ENCODE assay signal across 1 cellular context in genomic region chr9:95854386-95855015, GRCh38.
TF ChIP-seq lines count a peak whose summit lies in the region.

No MANE protein-coding gene starts in this region.

TF ChIP-seq in K562, 482 proteins besides CTCF, POLR2A, EP300 and RAD21:
- TF ChIP-seq HOXB6 (CRISPR knock-in tag; IDR thresholded peaks at IDR 0.05; ENCODE audit: borderline replicate concordance) (no peak), NR2C1 (IDR thresholded peaks at IDR 0.05) (no peak), NR2C1 (tag; IDR thresholded peaks at IDR 0.05) (no peak), PPARD (CRISPR knock-in tag; IDR thresholded peaks at IDR 0.05) (no peak), SAFB2 (IDR thresholded peaks at IDR 0.05; ENCODE audit: borderline replicate concordance, low read depth, low read length, severe bottlenecking) (no peak), ZSCAN32 (CRISPR knock-in tag; IDR thresholded peaks at IDR 0.05) (no peak), PCBP1 (IDR thresholded peaks at IDR 0.05; ENCODE audit: low read depth, low read length, poor library complexity, severe bottlenecking) (no peak), ZNF165 (CRISPR knock-in tag; IDR thresholded peaks at IDR 0.05; ENCODE audit: borderline replicate concordance) (no peak), ZNF583 (CRISPR knock-in tag; IDR thresholded peaks at IDR 0.05) (no peak), HNRNPK (IDR thresholded peaks at IDR 0.05; ENCODE audit: low read depth, low read length, poor library complexity, severe bottlenecking) (no peak), FOXO4 (CRISPR knock-in tag; IDR thresholded peaks at IDR 0.05) (no peak), KDM4B (IDR thresholded peaks at IDR 0.05; ENCODE audit: borderline replicate concordance in 2 of 2, low read depth in 1 of 2) (no peak), ZNF717 (CRISPR knock-in tag; IDR thresholded peaks at IDR 0.05) (no peak), BCOR (IDR thresholded peaks at IDR 0.05) (no peak), GTF2A2 (tag; IDR thresholded peaks at IDR 0.05) (no peak)
- TF ChIP-seq, protein P1, sequence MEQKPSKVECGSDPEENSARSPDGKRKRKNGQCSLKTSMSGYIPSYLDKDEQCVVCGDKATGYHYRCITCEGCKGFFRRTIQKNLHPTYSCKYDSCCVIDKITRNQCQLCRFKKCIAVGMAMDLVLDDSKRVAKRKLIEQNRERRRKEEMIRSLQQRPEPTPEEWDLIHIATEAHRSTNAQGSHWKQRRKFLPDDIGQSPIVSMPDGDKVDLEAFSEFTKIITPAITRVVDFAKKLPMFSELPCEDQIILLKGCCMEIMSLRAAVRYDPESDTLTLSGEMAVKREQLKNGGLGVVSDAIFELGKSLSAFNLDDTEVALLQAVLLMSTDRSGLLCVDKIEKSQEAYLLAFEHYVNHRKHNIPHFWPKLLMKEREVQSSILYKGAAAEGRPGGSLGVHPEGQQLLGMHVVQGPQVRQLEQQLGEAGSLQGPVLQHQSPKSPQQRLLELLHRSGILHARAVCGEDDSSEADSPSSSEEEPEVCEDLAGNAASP (IDR thresholded peaks at IDR 0.05): no peak
- TF ChIP-seq, protein P2, sequence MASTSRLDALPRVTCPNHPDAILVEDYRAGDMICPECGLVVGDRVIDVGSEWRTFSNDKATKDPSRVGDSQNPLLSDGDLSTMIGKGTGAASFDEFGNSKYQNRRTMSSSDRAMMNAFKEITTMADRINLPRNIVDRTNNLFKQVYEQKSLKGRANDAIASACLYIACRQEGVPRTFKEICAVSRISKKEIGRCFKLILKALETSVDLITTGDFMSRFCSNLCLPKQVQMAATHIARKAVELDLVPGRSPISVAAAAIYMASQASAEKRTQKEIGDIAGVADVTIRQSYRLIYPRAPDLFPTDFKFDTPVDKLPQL (IDR thresholded peaks at IDR 0.05; ENCODE audit: extremely low read depth, insufficient read length): no peak
- TF ChIP-seq, protein P3, sequence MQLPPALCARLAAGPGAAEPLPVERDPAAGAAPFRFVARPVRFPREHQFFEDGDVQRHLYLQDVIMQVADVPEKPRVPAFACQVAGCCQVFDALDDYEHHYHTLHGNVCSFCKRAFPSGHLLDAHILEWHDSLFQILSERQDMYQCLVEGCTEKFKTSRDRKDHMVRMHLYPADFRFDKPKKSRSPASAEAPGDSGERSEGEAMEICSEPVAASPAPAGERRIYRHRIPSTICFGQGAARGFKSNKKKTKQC (CRISPR knock-in tag; IDR thresholded peaks at IDR 0.05): no peak
- TF ChIP-seq, protein P4, sequence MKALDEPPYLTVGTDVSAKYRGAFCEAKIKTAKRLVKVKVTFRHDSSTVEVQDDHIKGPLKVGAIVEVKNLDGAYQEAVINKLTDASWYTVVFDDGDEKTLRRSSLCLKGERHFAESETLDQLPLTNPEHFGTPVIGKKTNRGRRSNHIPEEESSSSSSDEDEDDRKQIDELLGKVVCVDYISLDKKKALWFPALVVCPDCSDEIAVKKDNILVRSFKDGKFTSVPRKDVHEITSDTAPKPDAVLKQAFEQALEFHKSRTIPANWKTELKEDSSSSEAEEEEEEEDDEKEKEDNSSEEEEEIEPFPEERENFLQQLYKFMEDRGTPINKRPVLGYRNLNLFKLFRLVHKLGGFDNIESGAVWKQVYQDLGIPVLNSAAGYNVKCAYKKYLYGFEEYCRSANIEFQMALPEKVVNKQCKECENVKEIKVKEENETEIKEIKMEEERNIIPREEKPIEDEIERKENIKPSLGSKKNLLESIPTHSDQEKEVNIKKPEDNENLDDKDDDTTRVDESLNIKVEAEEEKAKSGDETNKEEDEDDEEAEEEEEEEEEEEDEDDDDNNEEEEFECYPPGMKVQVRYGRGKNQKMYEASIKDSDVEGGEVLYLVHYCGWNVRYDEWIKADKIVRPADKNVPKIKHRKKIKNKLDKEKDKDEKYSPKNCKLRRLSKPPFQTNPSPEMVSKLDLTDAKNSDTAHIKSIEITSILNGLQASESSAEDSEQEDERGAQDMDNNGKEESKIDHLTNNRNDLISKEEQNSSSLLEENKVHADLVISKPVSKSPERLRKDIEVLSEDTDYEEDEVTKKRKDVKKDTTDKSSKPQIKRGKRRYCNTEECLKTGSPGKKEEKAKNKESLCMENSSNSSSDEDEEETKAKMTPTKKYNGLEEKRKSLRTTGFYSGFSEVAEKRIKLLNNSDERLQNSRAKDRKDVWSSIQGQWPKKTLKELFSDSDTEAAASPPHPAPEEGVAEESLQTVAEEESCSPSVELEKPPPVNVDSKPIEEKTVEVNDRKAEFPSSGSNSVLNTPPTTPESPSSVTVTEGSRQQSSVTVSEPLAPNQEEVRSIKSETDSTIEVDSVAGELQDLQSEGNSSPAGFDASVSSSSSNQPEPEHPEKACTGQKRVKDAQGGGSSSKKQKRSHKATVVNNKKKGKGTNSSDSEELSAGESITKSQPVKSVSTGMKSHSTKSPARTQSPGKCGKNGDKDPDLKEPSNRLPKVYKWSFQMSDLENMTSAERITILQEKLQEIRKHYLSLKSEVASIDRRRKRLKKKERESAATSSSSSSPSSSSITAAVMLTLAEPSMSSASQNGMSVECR (CRISPR knock-in tag; IDR thresholded peaks at IDR 0.05): no peak
